In genomic region chr3:195811756-195812155, GRCh38 we compare ENCODE assay signal across 18 cellular contexts. TPM values are rescaled to one million over a fixed set of nuclear protein-coding genes. Genes with fewer than 3 reads are reported as not detected.
A peak's percentile ranks its signal among the peaks of the same experiment; 100 is the strongest.
DNase-seq lines count a peak whose midpoint lies in the region; ATAC-seq and TF ChIP-seq lines count a peak whose summit lies in the region.
"Had no signal": no experiment of that assay in that cellular context is flagged by ENCODE, and none has a peak within 500 bp of the region (broad histone marks: within the 10 kb centered on the region; RNA-seq: fewer than 3 reads in every experiment).

Gene MUC4, minus strand, starts transcription at chr3:195811929. Its CDS starts 112 bp downstream, at chr3:195811817.

- TF ChIP-seq CTCF in stomach (IDR thresholded peaks at IDR 0.05) (no peak), GM10266 (IDR thresholded peaks at IDR 0.05; ENCODE audit: control insufficient read depth, insufficient read depth, low read depth, missing control alignments) (no peak)

- H3K4me1 ChIP-seq in NT2/D1 (ENCODE audit: insufficient read depth, insufficient read length) (peaks cover 19% of the 10 kb centered on the region), stomach (peaks cover 0 to 8% (median 0%) of the 10 kb centered on the region in 4 donors)
- H3K4me1 ChIP-seq: pancreas, SJSA1 had no signal

- no peak within 1 kb of the TSS for H3K27ac ChIP-seq in stomach
- H3K27ac ChIP-seq: 22Rv1, pancreas, SJSA1 had no signal

- no peak for TF ChIP-seq EP300 in stomach (IDR thresholded peaks at IDR 0.05)

- DNase-seq in DMS53 (lab: John Stamatoyannopoulos, UW) (peak; percentile 15), DMS53 treated with DMSO at 0.1 percent for 48 hours (lab: John Stamatoyannopoulos, UW; ENCODE audit: unreplicated experiment) (no peak), NT2/D1 (ENCODE audit: low read depth, low spot score) (no peak), stomach (no peak), GM10266 (ENCODE audit: extremely low spot score) (no peak)
- DNase-seq: activated CD4-positive, alpha-beta T cell treated with anti-CD3 and anti-CD28 coated beads, Interleukin-2, amount 50 U/mL, for 1 hour; activated T-cell treated with anti-CD3 and anti-CD28 coated beads, Interleukin-2, amount 50 U/mL, for 48 hours; CD4-positive, alpha-beta T cell; GF-D8; kidney; NCI-H2081 treated with DMSO at 0.1 percent for 48 hours; pancreas; T-helper 9 cell had no signal

- H3K36me3 ChIP-seq in NT2/D1 (ENCODE audit: insufficient read depth, insufficient read length, low read length): no peaks in the 10 kb centered on the region
- no peaks in the 10 kb centered on the region for H3K36me3 ChIP-seq in stomach
- H3K36me3 ChIP-seq: pancreas, SJSA1 had no signal

- peak within 1 kb of the TSS; percentile 42 for H3K4me3 ChIP-seq in NT2/D1 (ENCODE audit: insufficient read length, low read depth)
- H3K4me3 ChIP-seq in iPS-18c (ENCODE audit: insufficient read depth, low read depth, low read length): peak within 1 kb of the TSS; percentile 24; the same call in 1 of the 2 replicates
- peak within 1 kb of the TSS in 3 of 4 donors; percentile 26 to 29 (median 28) for H3K4me3 ChIP-seq in stomach
- H3K4me3 ChIP-seq: pancreas, SJSA1 had no signal

- ATAC-seq in GM19023 (IDR thresholded peaks at IDR 0.05; ENCODE audit: unreplicated experiment) (no peak), GM18858 (IDR thresholded peaks at IDR 0.05; ENCODE audit: unreplicated experiment) (no peak)

- intact Hi-C loops in stomach (cut with DNase I; ENCODE audit: low total_unique reads): no loop called here

- H3K9me3 ChIP-seq in NT2/D1 (ENCODE audit: insufficient read depth, low read length) (no peaks in the 10 kb centered on the region), iPS-18c (ENCODE audit: control insufficient read depth, insufficient read depth, low read length) (no peaks in the 10 kb centered on the region), stomach (no peaks in the 10 kb centered on the region)
- H3K9me3 ChIP-seq: pancreas, SJSA1 had no signal

- 19 to 30% (median 24%) methylated on average over 12 to 14 of the region's 14 CpGs for WGBS in stomach, 5 donors

- H3K27me3 ChIP-seq in NT2/D1 (ENCODE audit: insufficient read depth, insufficient read length) (peaks cover 23% of the 10 kb centered on the region), stomach (peaks cover 10 to 41% (median 26%) of the 10 kb centered on the region in 3 donors)
- H3K27me3 ChIP-seq: SJSA1 had no signal

- no peak for TF ChIP-seq POLR2A in stomach (IDR thresholded peaks at IDR 0.05)

- H3K9ac ChIP-seq in NT2/D1 (ENCODE audit: insufficient read length, low read depth): peak within 1 kb of the TSS; percentile 78

RNA-seq across cellular contexts. Expression of gene MUC4, which starts in this region (rescaled TPM):
- total RNA-seq in stomach: 100 to 1,000 TPM in 1 of 5 donors, 10 to 100 TPM in 3, under 1 TPM in 1; 0.73 to 355 (median 41.3) TPM
- 10 to 100 TPM in 1 of 3 donors, under 1 TPM in 1, not detected in 1; 0.81 to 28.9 TPM for polyA plus RNA-seq in stomach
- total RNA-seq: CD4-positive, alpha-beta T cell; SJSA1 had no signal
